24 cellular contexts compared by ENCODE assay signal in genomic region chr1:64522740-64523139, GRCh38. TPM values are rescaled to one million over a fixed set of nuclear protein-coding genes. Genes with fewer than 3 reads are reported as not detected.
A peak's percentile ranks its signal among the peaks of the same experiment; 100 is the strongest.
DNase-seq lines count a peak whose midpoint lies in the region; ATAC-seq and TF ChIP-seq lines count a peak whose summit lies in the region.
"Had no signal": no experiment of that assay in that cellular context is flagged by ENCODE, and none has a peak within 500 bp of the region (broad histone marks: within the 10 kb centered on the region; RNA-seq: fewer than 3 reads in every experiment).

No MANE protein-coding gene starts in this region.

- no peaks in the 10 kb centered on the region for H3K27me3 ChIP-seq in stomach
- H3K27me3 ChIP-seq: BE2C; BLaER1 treated with 17β-estradiol and CSF1 and Interleukin-3, amounts not matched to agents 10 nM and 100 nM had no signal

- no peaks in the 10 kb centered on the region for H3K36me3 ChIP-seq in stomach
- H3K36me3 ChIP-seq: BE2C had no signal

- DNase-seq in WTC11 (ENCODE audit: low spot score) (no peak), progenitor cell of endocrine pancreas (ENCODE audit: low spot score, unreplicated experiment) (no peak), stomach (no peak), NCI-H146 treated with DMSO at 0.1 percent for 48 hours (lab: John Stamatoyannopoulos, UW; ENCODE audit: unreplicated experiment) (no peak)
- DNase-seq in activated CD4-positive, alpha-beta T cell treated with anti-CD3 and anti-CD28 coated beads, Interleukin-2, amount 50 U/mL, for 1 hour, result no peak
- DNase-seq: 8988T; ACHN; AML-193; BE2C; CD4-positive, alpha-beta T cell; CD8-positive, alpha-beta memory T cell; DMS 273 treated with DMSO at 0.1 percent for 48 hours; DMS79; EL; GDM1; GOT3; HCEC 1CT had no signal

- H3K4me3 Mint-ChIP-seq in WTC11 (no peak overlapping the region), brain (peak overlapping the region in 3 of 5 experiments; percentile 13 to 49 (median 24)), nephron (no peak overlapping the region), progenitor cell of endocrine pancreas (ENCODE audit: low read depth) (no peak overlapping the region)
- H3K4me3 Mint-ChIP-seq: CD14-positive monocyte; CD4-positive, alpha-beta T cell; CD8-positive, alpha-beta memory T cell had no signal

- no peaks in the 10 kb centered on the region for H3K9me3 Mint-ChIP-seq in WTC11
- H3K9me3 Mint-ChIP-seq in brain, result no peaks in the 10 kb centered on the region
- H3K9me3 Mint-ChIP-seq in nephron, result no peaks in the 10 kb centered on the region
- no peaks in the 10 kb centered on the region for H3K9me3 Mint-ChIP-seq in progenitor cell of endocrine pancreas (ENCODE audit: low read depth)
- H3K9me3 Mint-ChIP-seq: CD14-positive monocyte; CD4-positive, alpha-beta T cell had no signal

- no peak overlapping the region for H3K4me3 ChIP-seq in stomach
- H3K4me3 ChIP-seq: A549; BLaER1 treated with 17β-estradiol and CSF1 and Interleukin-3, amounts not matched to agents 10 nM and 100 nM; GM12878 had no signal

- no peak for TF ChIP-seq EP300 in stomach (IDR thresholded peaks at IDR 0.05)

- CTCF ChIA-PET in WTC11 (lab: Charles Lee), result no interaction called here

- H3K27ac Mint-ChIP-seq in WTC11, result peak overlapping the region; percentile 71; the same call in 1 of the 2 replicates
- peak overlapping the region in 4 of 5 experiments; percentile 17 to 46 (median 30) for H3K27ac Mint-ChIP-seq in brain
- H3K27ac Mint-ChIP-seq in nephron, result peak overlapping the region; percentile 2 to 67 (median 40)
- peak overlapping the region; percentile 0 for H3K27ac Mint-ChIP-seq in progenitor cell of endocrine pancreas
- H3K27ac Mint-ChIP-seq: CD14-positive monocyte; CD4-positive, alpha-beta T cell; CD8-positive, alpha-beta memory T cell had no signal

- H3K9me3 ChIP-seq in stomach, result no peaks in the 10 kb centered on the region
- H3K9me3 ChIP-seq: A549, BE2C had no signal

- POLR2A ChIA-PET in WTC11 (lab: Charles Lee), result no interaction called here

- no peak overlapping the region for H3K27ac ChIP-seq in stomach
- H3K27ac ChIP-seq: A549; BLaER1 treated with 17β-estradiol and CSF1 and Interleukin-3, amounts not matched to agents 10 nM and 100 nM had no signal

- H3K27me3 Mint-ChIP-seq in WTC11 (ENCODE audit: low read depth) (no peaks in the 10 kb centered on the region), brain (no peaks in the 10 kb centered on the region), nephron (ENCODE audit: low read depth) (no peaks in the 10 kb centered on the region), progenitor cell of endocrine pancreas (no peaks in the 10 kb centered on the region)
- H3K27me3 Mint-ChIP-seq: CD4-positive, alpha-beta T cell had no signal

- H3K4me1 Mint-ChIP-seq in WTC11, result peaks cover 94% of the 10 kb centered on the region
- H3K4me1 Mint-ChIP-seq in brain, result peaks cover 95% of the 10 kb centered on the region
- peaks cover 88% of the 10 kb centered on the region for H3K4me1 Mint-ChIP-seq in nephron
- H3K4me1 Mint-ChIP-seq in progenitor cell of endocrine pancreas (ENCODE audit: low read depth), result peaks cover 32% of the 10 kb centered on the region
- H3K4me1 Mint-ChIP-seq: CD8-positive, alpha-beta memory T cell had no signal

- peaks cover 6 to 47% (median 15%) of the 10 kb centered on the region in 4 donors for H3K4me1 ChIP-seq in stomach
- H3K4me1 ChIP-seq: A549; BE2C; BLaER1 treated with 17β-estradiol and CSF1 and Interleukin-3, amounts not matched to agents 10 nM and 100 nM had no signal

- no peak for ATAC-seq in WTC11
- ATAC-seq in GM18907 (IDR thresholded peaks at IDR 0.05; ENCODE audit: unreplicated experiment), result no peak
- ATAC-seq: A549, GM12878 had no signal

- H3K36me3 Mint-ChIP-seq in WTC11, result no peaks in the 10 kb centered on the region
- no peaks in the 10 kb centered on the region for H3K36me3 Mint-ChIP-seq in brain
- H3K36me3 Mint-ChIP-seq in nephron (ENCODE audit: low read depth), result no peaks in the 10 kb centered on the region
- H3K36me3 Mint-ChIP-seq in progenitor cell of endocrine pancreas (ENCODE audit: insufficient read depth), result peaks cover 1% of the 10 kb centered on the region
- H3K36me3 Mint-ChIP-seq: CD14-positive monocyte; CD8-positive, alpha-beta memory T cell had no signal

- TF ChIP-seq CTCF in WTC11 (IDR thresholded peaks at IDR 0.05) (no peak), brain (conservative IDR thresholded peaks at IDR 0.05) (no peak), nephron (IDR thresholded peaks at IDR 0.05; ENCODE audit: unreplicated experiment in 3 of 3) (no peak), progenitor cell of endocrine pancreas (IDR thresholded peaks at IDR 0.05; ENCODE audit: unreplicated experiment) (no peak), stomach (IDR thresholded peaks at IDR 0.05) (no peak)

- intact Hi-C loops in stomach (cut with DNase I; ENCODE audit: low total_unique reads), result no loop called here

- no peak for TF ChIP-seq POLR2A in stomach (IDR thresholded peaks at IDR 0.05)

TF ChIP-seq in WTC11, 78 proteins besides CTCF, POLR2A, EP300 and RAD21:
- no peak for TF ChIP-seq ZNF121 (CRISPR knock-in tag; IDR thresholded peaks at IDR 0.05)
- no peak for TF ChIP-seq GRHL2 (CRISPR knock-in tag; IDR thresholded peaks at IDR 0.05; ENCODE audit: insufficient replicate concordance, severe bottlenecking)
- no peak for TF ChIP-seq SOX15 (CRISPR knock-in tag; IDR thresholded peaks at IDR 0.05)
- no peak for TF ChIP-seq SMAD3 (CRISPR knock-in tag; IDR thresholded peaks at IDR 0.05; ENCODE audit: borderline replicate concordance)

RNA-seq across cellular contexts. Expression of gene CACHD1, which starts 52.8 kb away (rescaled TPM):
- total RNA-seq in WTC11 (2021), result 26.3 to 34.4 TPM (median 34.4 TPM) in 3 replicates
- 6.4 TPM for polyA plus RNA-seq in brain (ENCODE audit: insufficient read depth, low read depth, low replicate concordance)
- 33.5 and 36.0 TPM in 2 replicates for total RNA-seq in progenitor cell of endocrine pancreas
- 10 to 100 TPM in 2 of 5 donors, 1 to 10 TPM in 3; 1.4 to 22.8 (median 6.7) TPM for total RNA-seq in stomach
- polyA plus RNA-seq in stomach, result 1 to 10 TPM; 2.8 to 4.4 (median 3.7) TPM
- polyA plus RNA-seq: CD14-positive monocyte; CD8-positive, alpha-beta memory T cell; GM12878 had no signal

Comparison
In these comparisons a context has a peak if more than half of its experiments do, and no peak if none do; other contexts are left out.
1. H3K27ac Mint-ChIP-seq: peak in every context shown above with its lines; median percentile 71 in WTC11; 40 in nephron; 30 in brain; 0 in progenitor cell of endocrine pancreas.
2. H3K4me3 Mint-ChIP-seq: peak in brain (3 of 5); none in WTC11 (single experiment), nephron (0 of 3) and progenitor cell of endocrine pancreas (single experiment).